In genomic region chr16:24845726-24846547, GRCh38 we compare ENCODE assay signal across 1 cellular context.
TF ChIP-seq lines count a peak whose summit lies in the region.

Gene SLC5A11 (plus strand): TSS chr16:24845963. CDS start chr16:24858644, 12,681 bp downstream.

TF ChIP-seq in HepG2, 621 proteins besides CTCF, POLR2A, EP300 and RAD21 (continued from another document and continues in another):
- no peak for TF ChIP-seq SKIL (CRISPR knock-in tag; IDR thresholded peaks at IDR 0.05; ENCODE audit: borderline replicate concordance)
- peak; percentile 62 for TF ChIP-seq ASH2L (IDR thresholded peaks at IDR 0.05; ENCODE audit: insufficient read length, low read depth, low read length)
- TF ChIP-seq SNAPC5 (CRISPR knock-in tag; IDR thresholded peaks at IDR 0.05; ENCODE audit: borderline replicate concordance): no peak
- no peak for TF ChIP-seq HNRNPH1 (optimal IDR thresholded peaks at IDR 0.05; ENCODE audit: low read depth, low read length)
- TF ChIP-seq TRAFD1 (CRISPR knock-in tag; IDR thresholded peaks at IDR 0.05; ENCODE audit: borderline replicate concordance): 0 out of 2 replicates have a peak, but pooled peaks have one; percentile 80
- 0 out of 2 replicates have a peak, but pooled peaks have one; percentile 18 for TF ChIP-seq NFYC (CRISPR knock-in tag; IDR thresholded peaks at IDR 0.05)
- TF ChIP-seq GMEB2 (CRISPR knock-in tag; IDR thresholded peaks at IDR 0.05; ENCODE audit: low read depth): no peak
- no peak for TF ChIP-seq RORA (CRISPR knock-in tag; IDR thresholded peaks at IDR 0.05)
- TF ChIP-seq ZNF503 (CRISPR knock-in tag; IDR thresholded peaks at IDR 0.05): no peak
- no peak for TF ChIP-seq CREB1 (IDR thresholded peaks at IDR 0.05)
- TF ChIP-seq CREB1 (CRISPR knock-in tag; IDR thresholded peaks at IDR 0.05): no peak
- TF ChIP-seq ZKSCAN1 (IDR thresholded peaks at IDR 0.05; ENCODE audit: low read length): no peak
- no peak for TF ChIP-seq SNAPC2 (CRISPR knock-in tag; IDR thresholded peaks at IDR 0.05)
- no peak for TF ChIP-seq FOXJ3 (CRISPR knock-in tag; IDR thresholded peaks at IDR 0.05; ENCODE audit: borderline replicate concordance)
- no peak for TF ChIP-seq ZNF709 (CRISPR knock-in tag; IDR thresholded peaks at IDR 0.05)
- no peak for TF ChIP-seq KDM5A (IDR thresholded peaks at IDR 0.05; ENCODE audit: borderline replicate concordance, low read length)
- TF ChIP-seq SRSF1 (optimal IDR thresholded peaks at IDR 0.05; ENCODE audit: low read depth, low read length): no peak
- no peak for TF ChIP-seq ZNF18 (CRISPR knock-in tag; IDR thresholded peaks at IDR 0.05; ENCODE audit: insufficient replicate concordance)
- TF ChIP-seq ZBTB10 (CRISPR knock-in tag; IDR thresholded peaks at IDR 0.05; ENCODE audit: borderline replicate concordance): no peak
- TF ChIP-seq ZNF563 (CRISPR knock-in tag; IDR thresholded peaks at IDR 0.05): peak; percentile 37; the same call in 1 of the 2 replicates
- no peak for TF ChIP-seq ZNF362 (CRISPR knock-in tag; IDR thresholded peaks at IDR 0.05; ENCODE audit: borderline replicate concordance)
- no peak for TF ChIP-seq EZH2 (conservative IDR thresholded peaks at IDR 0.05; ENCODE audit: low read depth, low read length)
- no peak for TF ChIP-seq ZBTB2 (CRISPR knock-in tag; IDR thresholded peaks at IDR 0.05; ENCODE audit: low read depth)
- TF ChIP-seq ZNF775 (CRISPR knock-in tag; IDR thresholded peaks at IDR 0.05; ENCODE audit: borderline replicate concordance): no peak
- TF ChIP-seq BRF2 (CRISPR knock-in tag; IDR thresholded peaks at IDR 0.05): no peak
- TF ChIP-seq THAP8 (CRISPR knock-in tag; IDR thresholded peaks at IDR 0.05; ENCODE audit: borderline replicate concordance): no peak
- TF ChIP-seq NFKB2 (CRISPR knock-in tag; IDR thresholded peaks at IDR 0.05; ENCODE audit: borderline replicate concordance): no peak; the same call in 1 of the 2 replicates
- TF ChIP-seq ZNF354B (CRISPR knock-in tag; IDR thresholded peaks at IDR 0.05): no peak
- peak; percentile 37; the same call in 1 of the 2 replicates for TF ChIP-seq ETV5 (CRISPR knock-in tag; IDR thresholded peaks at IDR 0.05; ENCODE audit: borderline replicate concordance)
- TF ChIP-seq KDM6A (CRISPR knock-in tag; IDR thresholded peaks at IDR 0.05; ENCODE audit: low read depth): no peak
- no peak for TF ChIP-seq GTF3A (CRISPR knock-in tag; conservative IDR thresholded peaks at IDR 0.05)
- peak; percentile 98 for TF ChIP-seq ZNF292 (CRISPR knock-in tag; IDR thresholded peaks at IDR 0.05; ENCODE audit: borderline replicate concordance, low read depth)
- TF ChIP-seq RFX1 (IDR thresholded peaks at IDR 0.05): no peak
- TF ChIP-seq USF2 (IDR thresholded peaks at IDR 0.05; ENCODE audit: low read depth, low read length): no peak
- no peak for TF ChIP-seq USF2 (CRISPR knock-in tag; IDR thresholded peaks at IDR 0.05; ENCODE audit: borderline replicate concordance)
